In the genomic region with DNA sequence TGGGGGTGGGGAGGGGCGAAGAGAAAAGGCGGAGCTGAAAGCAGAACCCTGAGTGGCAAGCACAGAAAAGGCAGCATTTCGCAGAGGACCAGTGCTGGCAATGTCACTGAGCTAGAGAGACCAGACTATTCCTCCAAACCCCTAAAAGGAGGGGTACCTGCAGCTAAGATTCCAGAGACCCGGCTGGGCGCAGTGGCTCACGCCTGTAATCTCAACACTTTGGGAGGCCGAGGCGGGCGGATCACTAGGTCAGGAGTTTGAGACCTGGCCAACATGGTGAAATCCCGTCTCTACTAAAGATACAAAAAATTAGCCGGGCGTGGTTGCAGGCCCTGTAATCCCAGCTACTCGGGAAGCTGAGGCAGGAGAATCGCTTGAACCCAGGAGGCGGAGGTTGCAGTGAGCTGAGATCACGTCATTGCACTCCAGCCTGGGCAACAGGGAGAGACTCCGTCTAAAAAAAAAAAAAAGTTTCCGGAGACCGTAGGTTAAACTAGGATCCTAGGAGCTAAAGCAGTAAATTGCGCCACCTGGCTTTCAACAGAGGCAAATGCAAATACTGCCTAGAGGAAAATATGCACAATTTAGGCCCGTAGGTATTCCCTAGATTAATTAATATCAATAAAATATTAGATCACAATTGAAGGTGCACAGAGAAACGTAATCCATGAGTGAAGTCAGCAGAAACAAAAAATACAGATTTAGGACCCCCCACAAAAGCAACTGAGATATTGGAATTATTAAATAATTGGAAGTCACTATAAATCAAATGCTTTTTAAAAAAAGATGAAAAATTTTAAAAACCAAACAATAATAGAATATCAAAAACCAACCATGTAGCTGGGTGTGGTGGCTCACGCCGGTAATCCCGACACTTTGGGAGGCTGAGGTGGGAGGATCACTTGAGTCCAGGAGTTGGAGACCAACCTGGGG, we compare ENCODE assay signal across 9 cellular contexts. TPM values are rescaled to one million over a fixed set of nuclear protein-coding genes. Genes with fewer than 3 reads are reported as not detected.
DNase-seq lines count a peak whose midpoint lies in the region; ATAC-seq, FAIRE-seq and TF ChIP-seq lines count a peak whose summit lies in the region.
"Had no signal": no experiment of that assay in that cellular context is flagged by ENCODE, and none has a peak within 500 bp of the region (broad histone marks: within the 10 kb centered on the region; RNA-seq: fewer than 3 reads in every experiment).

No MANE protein-coding gene starts in this region.

- CTCF ChIA-PET in Panc1 (lab: Charles Lee), result interaction anchor here (0.6 to 1.8 kb wide), 15 partner anchors 11 to 371 kb away, joined by 3 to 11 read pairs (median 4); partner anchors contain the start of genes MPV17 and SLC30A3

- no peaks in the 10 kb centered on the region for H3F3A ChIP-seq in Loucy (ENCODE audit: low read depth)

- H3K79me2 ChIP-seq in Loucy (ENCODE audit: insufficient read depth, low read length), result no peaks in the 10 kb centered on the region

- H3K4me2 ChIP-seq in Loucy (ENCODE audit: low read depth, low read length, poor library complexity, severe bottlenecking), result peak overlapping the region; percentile 73

- no peaks in the 10 kb centered on the region for H3K36me3 ChIP-seq in Loucy (ENCODE audit: insufficient read depth, low read length)
- H3K36me3 ChIP-seq in Panc1 (ENCODE audit: control insufficient read depth, insufficient read depth, low read length), result no peaks in the 10 kb centered on the region

- POLR2A ChIA-PET in Panc1 (lab: Charles Lee), result interaction anchor here (0.6 to 0.8 kb wide), 2 partner anchors 11 to 366 kb away, joined by 4 read pairs; no protein-coding TSS in a partner anchor

- no peaks in the 10 kb centered on the region for H3K9me3 ChIP-seq in Loucy (ENCODE audit: insufficient read depth, low read depth, low read length)
- H3K9me3 ChIP-seq in Panc1 (ENCODE audit: control insufficient read depth, insufficient read depth, low read depth, low read length), result no peaks in the 10 kb centered on the region

- no peaks in the 10 kb centered on the region for H3K27me3 ChIP-seq in Loucy (ENCODE audit: insufficient read depth, low read length, poor library complexity, severe bottlenecking)
- no peaks in the 10 kb centered on the region for H3K27me3 ChIP-seq in Panc1 (ENCODE audit: control insufficient read depth, insufficient read depth, low read length)

- peak overlapping the region; percentile 52 for H3K9ac ChIP-seq in Loucy (ENCODE audit: low read depth, low read length, poor library complexity, severe bottlenecking)

- intact Hi-C loops in Panc1 (cut with micrococcal nuclease; ENCODE audit: unreplicated experiment) (no loop called here), posterior vena cava (cut with DNase I) (no loop called here)

- FAIRE-seq in G401.6 (lab: Jason Lieb, UNC), result peak; percentile 91

- no peaks in the 10 kb centered on the region for H3K4me1 ChIP-seq in Loucy (ENCODE audit: insufficient read depth, low read length, poor library complexity, severe bottlenecking)
- no peaks in the 10 kb centered on the region for H3K4me1 ChIP-seq in Panc1 (ENCODE audit: control insufficient read depth, insufficient read depth, low read length)

- H3K9me2 ChIP-seq in Loucy (replicated peaks; ENCODE audit: low read depth, low read length), result no peaks in the 10 kb centered on the region

- TF ChIP-seq CTCF in Loucy (conservative IDR thresholded peaks at IDR 0.05; ENCODE audit: low read length) (peak; percentile 82), Panc1 (IDR thresholded peaks at IDR 0.05) (peak; percentile 93)

- in situ Hi-C loops in Panc1 (cut with HindIII; ENCODE audit: low pct_unique_long_range_greater_than_20kb, low sequenced_read_pairs), result no loop called here

- ATAC-seq in Panc1 (peak; percentile 76), GM21381 (IDR thresholded peaks at IDR 0.05; ENCODE audit: unreplicated experiment) (no peak), GM18519 (IDR thresholded peaks at IDR 0.05; ENCODE audit: low FRiP score, unreplicated experiment) (no peak)

- DNase-seq in Panc1 (ENCODE audit: low read depth, low spot score) (no peak), glomerular visceral epithelial cell (ENCODE audit: extremely low spot score) (peak; percentile 54), posterior vena cava (ENCODE audit: low spot score) (peak; percentile 70)
- peak; percentile 31 for DNase-seq in activated naive CD4-positive, alpha-beta T cell treated with anti-CD3 and anti-CD28 coated beads, Interleukin-2, amount 50 U/mL, for 16 hours

- no peaks in the 10 kb centered on the region for H4K20me1 ChIP-seq in Loucy (ENCODE audit: insufficient read depth, low read length, poor library complexity, severe bottlenecking)

- BruUV-seq in Panc1 (replicated peaks; lab: Mats Ljungman, UMichigan), result no TSS peak

- H3K27ac ChIP-seq in Panc1 (ENCODE audit: low read length), result peak overlapping the region; percentile 45; the same call in 1 of the 2 replicates
- H3K27ac ChIP-seq: epithelial cell of prostate had no signal

- H2AFZ ChIP-seq in Loucy (ENCODE audit: low read length), result peak overlapping the region; percentile 99

- H3K4me3 ChIP-seq in Loucy (ENCODE audit: low read length, poor library complexity, severe bottlenecking), result peak overlapping the region; percentile 61
- H3K4me3 ChIP-seq in Panc1 (ENCODE audit: low read depth in 2 of 2, low read length in 2 of 2), result peak overlapping the region; percentile 31 to 55

RNA-seq across cellular contexts. Expression of gene UCN, which starts 4.9 kb away (rescaled TPM):
- 4.4 TPM for total RNA-seq in Panc1 (2021; ENCODE audit: unreplicated experiment)
- polyA plus RNA-seq in Panc1 (2012; ENCODE audit: insufficient read length), result 5.4 TPM
- total RNA-seq in posterior vena cava, result 1 to 10 TPM in 1 of 2 donors, under 1 TPM in 1; 0.95 to 1.2 TPM

RNA-seq across cellular contexts. Expression of gene MPV17, which starts 19.5 kb away (rescaled TPM):
- 89.5 TPM for total RNA-seq in Panc1 (2021; ENCODE audit: unreplicated experiment)
- 84.3 TPM for polyA plus RNA-seq in Panc1 (2012; ENCODE audit: insufficient read length)
- 10 to 100 TPM; 59.3 to 69.0 TPM for total RNA-seq in posterior vena cava

RNA-seq across cellular contexts. Expression of gene TRIM54, which starts 21.1 kb away (rescaled TPM):
- 0.21 TPM for total RNA-seq in Panc1 (2021; ENCODE audit: unreplicated experiment)
- polyA plus RNA-seq in Panc1 (2012; ENCODE audit: insufficient read length), result 0.24 TPM
- total RNA-seq in posterior vena cava, result under 1 TPM; 0.32 to 0.52 TPM

RNA-seq across cellular contexts. Expression of gene DNAJC5G, which starts 28.1 kb away (rescaled TPM):
- total RNA-seq in Panc1 (2021; ENCODE audit: unreplicated experiment) (not detected), posterior vena cava (1 to 10 TPM in 1 of 2 donors, under 1 TPM in 1; 0.19 to 1.0 TPM)
- not detected for polyA plus RNA-seq in Panc1 (2012; ENCODE audit: insufficient read length)

RNA-seq across cellular contexts. Expression of gene SLC30A3, which starts 40.5 kb away (rescaled TPM):
- total RNA-seq in Panc1 (2021; ENCODE audit: unreplicated experiment) (0.59 TPM), posterior vena cava (1 to 10 TPM in 1 of 2 donors, under 1 TPM in 1; 0.24 to 1.4 TPM)
- polyA plus RNA-seq in Panc1 (2012; ENCODE audit: insufficient read length), result 0.75 TPM
